In the genomic region with DNA sequence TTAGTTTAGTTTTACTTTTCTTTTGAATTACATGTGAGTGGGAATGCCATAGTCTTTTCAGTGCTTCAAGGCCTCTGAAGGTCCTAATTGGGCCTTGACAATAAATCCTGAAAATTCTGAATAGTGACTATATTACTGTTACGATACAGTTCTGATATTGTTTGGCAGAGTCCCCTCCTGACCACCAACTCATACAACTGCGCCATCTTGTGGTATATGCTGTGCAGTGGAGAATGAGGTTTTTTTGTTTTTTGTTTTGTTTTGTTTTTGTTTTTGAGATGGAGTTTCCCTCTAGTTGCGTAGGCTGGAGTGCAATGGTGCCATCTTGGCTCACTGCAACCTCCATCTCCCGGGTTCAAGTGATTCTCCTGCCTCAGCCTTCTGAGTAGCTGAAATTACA, we compare ENCODE assay signal across 9 cellular contexts.
DNase-seq lines count a peak whose midpoint lies in the region; ATAC-seq and TF ChIP-seq lines count a peak whose summit lies in the region.
"Had no signal": no experiment of that assay in that cellular context is flagged by ENCODE, and none has a peak within 500 bp of the region (broad histone marks: within the 10 kb centered on the region; RNA-seq: fewer than 3 reads in every experiment).

No MANE protein-coding gene starts in this region.

- in situ Hi-C loops in astrocyte of the cerebellum (cut with HindIII; ENCODE audit: low sequenced_read_pairs) = no loop called here

- peak; percentile 47 for ATAC-seq in HG03439 (IDR thresholded peaks at IDR 0.05; ENCODE audit: unreplicated experiment)
- ATAC-seq in HG02588 (IDR thresholded peaks at IDR 0.05; ENCODE audit: unreplicated experiment) = no peak
- ATAC-seq in GM19324 (IDR thresholded peaks at IDR 0.05; ENCODE audit: low FRiP score, unreplicated experiment) = no peak
- ATAC-seq in HG02623 (IDR thresholded peaks at IDR 0.05; ENCODE audit: unreplicated experiment) = no peak

- peaks cover 19% of the 10 kb centered on the region for H3K4me1 Mint-ChIP-seq in nephron progenitor cell
- H3K4me1 Mint-ChIP-seq: CD4-positive, CD25-positive, alpha-beta regulatory T cell had no signal

- TF ChIP-seq CTCF in astrocyte of the cerebellum (IDR thresholded peaks at IDR 0.05; ENCODE audit: low read depth, low read length, missing control alignments) (peak; percentile 56), nephron progenitor cell (IDR thresholded peaks at IDR 0.05) (peak; percentile 69)

- no peak overlapping the region for H3K27ac Mint-ChIP-seq in nephron progenitor cell
- H3K27ac Mint-ChIP-seq: CD4-positive, CD25-positive, alpha-beta regulatory T cell had no signal

- H3K36me3 Mint-ChIP-seq in nephron progenitor cell (ENCODE audit: low read depth) = no peaks in the 10 kb centered on the region
- H3K36me3 Mint-ChIP-seq: CD4-positive, CD25-positive, alpha-beta regulatory T cell had no signal

- peaks cover 5% of the 10 kb centered on the region for H3K27me3 Mint-ChIP-seq in nephron progenitor cell (ENCODE audit: low read depth, poor library complexity)
- H3K27me3 Mint-ChIP-seq: CD4-positive, CD25-positive, alpha-beta regulatory T cell had no signal

- H3K4me3 ChIP-seq in astrocyte of the cerebellum (ENCODE audit: low read depth, low read length) = no peak overlapping the region

- H3K4me3 Mint-ChIP-seq in nephron progenitor cell = no peak overlapping the region
- H3K4me3 Mint-ChIP-seq: CD4-positive, CD25-positive, alpha-beta regulatory T cell had no signal

- DNase-seq in NCI-H1417 (lab: John Stamatoyannopoulos, UW) = peak in 2 of 3 experiments; percentile 18 to 42
- DNase-seq in NCI-H1417 treated with DMSO at 0.1 percent for 48 hours (lab: John Stamatoyannopoulos, UW) = no peak
- no peak for DNase-seq in astrocyte of the cerebellum (ENCODE audit: low read depth)
- peak; percentile 36 for DNase-seq in nephron progenitor cell

- peaks cover under 1% of the 10 kb centered on the region for H3K9me3 Mint-ChIP-seq in nephron progenitor cell
- H3K9me3 Mint-ChIP-seq: CD4-positive, CD25-positive, alpha-beta regulatory T cell had no signal

Comparison
In these comparisons a context has a peak if more than half of its experiments do, and no peak if none do; other contexts are left out.
1. DNase-seq: peak in NCI-H1417 (2 of 3) and nephron progenitor cell (single experiment); none in NCI-H1417 treated with DMSO at 0.1 percent for 48 hours (single experiment) and astrocyte of the cerebellum (single experiment).